In the genomic region with DNA sequence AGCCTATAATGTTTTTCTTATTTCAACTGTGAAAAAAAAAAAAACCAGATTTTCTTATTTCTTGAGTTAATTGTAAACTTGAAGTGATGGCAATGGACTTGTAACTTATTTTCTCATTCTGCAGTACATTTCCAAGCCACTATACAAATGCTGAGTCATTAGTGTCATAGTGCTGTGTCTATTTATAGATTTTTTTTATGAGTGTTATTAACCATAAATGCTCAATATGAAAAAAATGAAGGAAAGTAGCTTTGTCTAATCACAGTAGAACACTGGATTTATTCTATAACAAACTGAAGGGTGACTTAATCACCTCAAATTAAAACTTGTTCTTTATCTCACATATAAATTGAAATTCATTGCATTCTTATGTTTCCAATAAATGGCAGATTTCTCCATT, we compare ENCODE assay signal across 13 cellular contexts.
A peak's percentile ranks its signal among the peaks of the same experiment; 100 is the strongest.
DNase-seq lines count a peak whose midpoint lies in the region; ATAC-seq and TF ChIP-seq lines count a peak whose summit lies in the region.
"Had no signal": no experiment of that assay in that cellular context is flagged by ENCODE, and none has a peak within 500 bp of the region (broad histone marks: within the 10 kb centered on the region; RNA-seq: fewer than 3 reads in every experiment).

No MANE protein-coding gene starts in this region.

- H3K4me1 Mint-ChIP-seq in activated T-cell treated with anti-CD3 and anti-CD28 coated beads, Interleukin-2, amount 50 U/mL, for 72 hours (ENCODE audit: low read depth): no peaks in the 10 kb centered on the region
- H3K4me1 Mint-ChIP-seq: activated naive CD8-positive, alpha-beta T cell treated with anti-CD3 and anti-CD28 coated beads for 36 hours; nephron progenitor cell had no signal

- no peak overlapping the region for H3K4me3 Mint-ChIP-seq in activated T-cell treated with anti-CD3 and anti-CD28 coated beads, Interleukin-2, amount 50 U/mL, for 72 hours
- H3K4me3 Mint-ChIP-seq: activated naive CD8-positive, alpha-beta T cell treated with anti-CD3 and anti-CD28 coated beads for 36 hours; nephron progenitor cell had no signal

- H3K4me3 ChIP-seq in epithelial cell of esophagus (ENCODE audit: low read length): no peak overlapping the region

- no peaks in the 10 kb centered on the region for H3K27me3 Mint-ChIP-seq in activated T-cell treated with anti-CD3 and anti-CD28 coated beads, Interleukin-2, amount 50 U/mL, for 72 hours (ENCODE audit: low read depth)
- H3K27me3 Mint-ChIP-seq: activated naive CD8-positive, alpha-beta T cell treated with anti-CD3 and anti-CD28 coated beads for 36 hours had no signal

- H3K36me3 Mint-ChIP-seq in activated T-cell treated with anti-CD3 and anti-CD28 coated beads, Interleukin-2, amount 50 U/mL, for 72 hours (ENCODE audit: insufficient read depth in 2 of 2): no peaks in the 10 kb centered on the region
- H3K36me3 Mint-ChIP-seq: activated naive CD8-positive, alpha-beta T cell treated with anti-CD3 and anti-CD28 coated beads for 36 hours had no signal

- no peak overlapping the region for H3K27ac Mint-ChIP-seq in activated T-cell treated with anti-CD3 and anti-CD28 coated beads, Interleukin-2, amount 50 U/mL, for 72 hours
- H3K27ac Mint-ChIP-seq: activated naive CD8-positive, alpha-beta T cell treated with anti-CD3 and anti-CD28 coated beads for 36 hours; nephron progenitor cell had no signal

- DNase-seq in epithelial cell of esophagus (ENCODE audit: low read depth): peak; percentile 32
- no peak for DNase-seq in stimulated activated CD8-positive, alpha-beta memory T cell treated with anti-CD3 and anti-CD28 coated beads, Interleukin-4, amount 100 ng/mL, for 48 hours
- no peak for DNase-seq in activated T-cell treated with anti-CD3 and anti-CD28 coated beads, Interleukin-2, amount 50 U/mL, for 72 hours
- DNase-seq in activated effector memory CD4-positive, alpha-beta T cell treated with anti-CD3 and anti-CD28 coated beads, Interleukin-2, amount 50 U/mL, for 16 hours: no peak
- DNase-seq: activated naive CD8-positive, alpha-beta T cell treated with anti-CD3 and anti-CD28 coated beads for 36 hours; EL; hypothalamus; NCI-H2171 treated with DMSO at 0.1 percent for 48 hours; nephron progenitor cell had no signal

- peak; percentile 45 for ATAC-seq in GM18519 (IDR thresholded peaks at IDR 0.05; ENCODE audit: low FRiP score, unreplicated experiment)
- peak; percentile 39 for ATAC-seq in GM21723 (IDR thresholded peaks at IDR 0.05; ENCODE audit: unreplicated experiment)
- ATAC-seq in HG03571 (IDR thresholded peaks at IDR 0.05; ENCODE audit: unreplicated experiment): peak; percentile 23
- no peak for ATAC-seq in activated T-cell treated with anti-CD3 and anti-CD28 coated beads, Interleukin-2, amount 50 U/mL, for 72 hours (replicated peaks in 1 of 2)
- no peak for ATAC-seq in GM19397 (IDR thresholded peaks at IDR 0.05; ENCODE audit: unreplicated experiment)

- H3K9me3 Mint-ChIP-seq in activated T-cell treated with anti-CD3 and anti-CD28 coated beads, Interleukin-2, amount 50 U/mL, for 72 hours: peaks cover 4 to 8% of the 10 kb centered on the region in 2 donors
- H3K9me3 Mint-ChIP-seq: nephron progenitor cell had no signal

- no peak for TF ChIP-seq CTCF in epithelial cell of esophagus (IDR thresholded peaks at IDR 0.05; ENCODE audit: insufficient read depth, low read depth, low read length, missing control alignments)

Comparison
In these comparisons a context has a peak if more than half of its experiments do, and no peak if none do; other contexts are left out.
1. ATAC-seq: peak in GM18519 (single experiment), GM21723 (single experiment) and HG03571 (single experiment); none in activated T-cell treated with anti-CD3 and anti-CD28 coated beads, Interleukin-2, amount 50 U/mL, for 72 hours (0 of 2) and GM19397 (single experiment).